In genomic region chr3:57555316-57555715, GRCh38 we compare ENCODE assay signal across 8 cellular contexts. TPM values are rescaled to one million over a fixed set of nuclear protein-coding genes. Genes with fewer than 3 reads are reported as not detected.
DNase-seq lines count a peak whose midpoint lies in the region; ATAC-seq lines count a peak whose summit lies in the region.

No MANE protein-coding gene starts in this region.

- H3K9me3 Mint-ChIP-seq in activated CD4-positive, alpha-beta T cell treated with anti-CD3 and anti-CD28 coated beads, Interleukin-2, amount 10 ng/mL, durations not matched to agents 24 days and 14 days = no peaks in the 10 kb centered on the region
- no peaks in the 10 kb centered on the region for H3K9me3 Mint-ChIP-seq in activated naive CD4-positive, alpha-beta T cell treated with anti-CD3 and anti-CD28 coated beads, Interleukin-2, amount 50 U/mL, for 72 hours
- H3K9me3 Mint-ChIP-seq in immature natural killer cell = no peaks in the 10 kb centered on the region

- H3K9ac ChIP-seq in stomach smooth muscle (ENCODE audit: low read length in 2 of 2) = peak overlapping the region; percentile 95 to 97

- peak overlapping the region; percentile 97 for H3K27ac Mint-ChIP-seq in activated CD4-positive, alpha-beta T cell treated with anti-CD3 and anti-CD28 coated beads, Interleukin-2, amount 10 ng/mL, durations not matched to agents 24 days and 14 days
- peak overlapping the region; percentile 99 to 100 for H3K27ac Mint-ChIP-seq in activated naive CD4-positive, alpha-beta T cell treated with anti-CD3 and anti-CD28 coated beads, Interleukin-2, amount 50 U/mL, for 72 hours
- peak overlapping the region; percentile 96 to 100 (median 98) for H3K27ac Mint-ChIP-seq in immature natural killer cell

- DNase-seq in activated CD4-positive, alpha-beta T cell treated with anti-CD3 and anti-CD28 coated beads, Interleukin-2, amount 10 ng/mL, durations not matched to agents 24 days and 14 days = no peak
- DNase-seq in activated CD4-positive, alpha-beta T cell treated with anti-CD3 and anti-CD28 coated beads, Interleukin-2, amount 50 U/mL, for 48 hours = no peak
- no peak for DNase-seq in activated naive CD4-positive, alpha-beta T cell treated with anti-CD3 and anti-CD28 coated beads, Interleukin-2, amount 50 U/mL, for 72 hours (ENCODE audit: low spot score in 2 of 2)
- DNase-seq in immature natural killer cell (peak in 1 of 3 donors; percentile 3), globus pallidus (ENCODE audit: low spot score) (no peak), NCI-H226 (no peak)

- ATAC-seq in activated naive CD4-positive, alpha-beta T cell treated with anti-CD3 and anti-CD28 coated beads, Interleukin-2, amount 50 U/mL, for 72 hours = no peak
- ATAC-seq in HG03025 (IDR thresholded peaks at IDR 0.05; ENCODE audit: low FRiP score, unreplicated experiment) = no peak

- H3K27me3 Mint-ChIP-seq in activated CD4-positive, alpha-beta T cell treated with anti-CD3 and anti-CD28 coated beads, Interleukin-2, amount 10 ng/mL, durations not matched to agents 24 days and 14 days = no peaks in the 10 kb centered on the region
- peaks cover 4 to 11% (median 10%) of the 10 kb centered on the region in 3 donors for H3K27me3 Mint-ChIP-seq in immature natural killer cell (ENCODE audit: low read depth in 3 of 3)

- peak overlapping the region; percentile 79 for H3K4me3 Mint-ChIP-seq in activated CD4-positive, alpha-beta T cell treated with anti-CD3 and anti-CD28 coated beads, Interleukin-2, amount 10 ng/mL, durations not matched to agents 24 days and 14 days
- peak overlapping the region; percentile 87 to 98 (median 91) for H3K4me3 Mint-ChIP-seq in immature natural killer cell

- peak overlapping the region; percentile 100 for H3K4me3 ChIP-seq in stomach smooth muscle (ENCODE audit: low read length in 2 of 2)

- H3K9me3 ChIP-seq in stomach smooth muscle (ENCODE audit: control insufficient read depth in 2 of 2, low read length in 2 of 2) = no peaks in the 10 kb centered on the region

- peaks cover 26% of the 10 kb centered on the region for H3K4me1 Mint-ChIP-seq in activated CD4-positive, alpha-beta T cell treated with anti-CD3 and anti-CD28 coated beads, Interleukin-2, amount 10 ng/mL, durations not matched to agents 24 days and 14 days
- peaks cover 40 to 53% of the 10 kb centered on the region in 2 donors for H3K4me1 Mint-ChIP-seq in immature natural killer cell

- H3K27me3 ChIP-seq in stomach smooth muscle (ENCODE audit: control insufficient read depth in 1 of 2, insufficient read depth in 2 of 2, low read length in 2 of 2) = no peaks in the 10 kb centered on the region

- intact Hi-C loops in activated CD4-positive, alpha-beta T cell treated with anti-CD3 and anti-CD28 coated beads, Interleukin-2, amount 10 ng/mL, durations not matched to agents 24 days and 14 days (cut with micrococcal nuclease) = loop anchor here (5.0 kb wide), 2 partner anchors 137 to 328 kb away; partner anchors contain the start of genes APPL1 and DENND6A

- peak overlapping the region; percentile 88 for H3K27ac ChIP-seq in stomach smooth muscle (ENCODE audit: low read length)

- H3K4me1 ChIP-seq in stomach smooth muscle (ENCODE audit: control insufficient read depth, insufficient read depth, low read length) = peaks cover 20% of the 10 kb centered on the region

- H3K36me3 Mint-ChIP-seq in activated CD4-positive, alpha-beta T cell treated with anti-CD3 and anti-CD28 coated beads, Interleukin-2, amount 10 ng/mL, durations not matched to agents 24 days and 14 days (ENCODE audit: low read depth) = peaks cover 27% of the 10 kb centered on the region
- peaks cover 27 to 47% of the 10 kb centered on the region in 2 donors for H3K36me3 Mint-ChIP-seq in activated naive CD4-positive, alpha-beta T cell treated with anti-CD3 and anti-CD28 coated beads, Interleukin-2, amount 50 U/mL, for 72 hours
- H3K36me3 Mint-ChIP-seq in immature natural killer cell = peaks cover 0 to 8% (median 3%) of the 10 kb centered on the region in 3 donors

- peaks cover 0 to 17% of the 10 kb centered on the region in 2 donors for H3K36me3 ChIP-seq in stomach smooth muscle (ENCODE audit: control insufficient read depth in 2 of 2, insufficient read depth in 2 of 2, low read length in 2 of 2)

RNA-seq across cellular contexts. Expression of gene PDE12, which starts 0.8 kb away (rescaled TPM):
- 34.4 TPM in 2 replicates for total RNA-seq in activated CD4-positive, alpha-beta T cell treated with anti-CD3 and anti-CD28 coated beads, Interleukin-2, amount 10 ng/mL, durations not matched to agents 24 days and 14 days
- total RNA-seq in activated naive CD4-positive, alpha-beta T cell treated with anti-CD3 and anti-CD28 coated beads, Interleukin-2, amount 50 U/mL, for 72 hours = 10 to 100 TPM; 19.0 to 28.7 TPM
- 10 to 100 TPM in 2 of 3 donors, 1 to 10 TPM in 1; 7.4 to 21.3 (median 15.3) TPM for polyA plus RNA-seq in immature natural killer cell

RNA-seq across cellular contexts. Expression of gene DNAH12, which starts 11.2 kb away (rescaled TPM):
- not detected in 2 replicates for total RNA-seq in activated CD4-positive, alpha-beta T cell treated with anti-CD3 and anti-CD28 coated beads, Interleukin-2, amount 10 ng/mL, durations not matched to agents 24 days and 14 days
- under 1 TPM; 0.04 to 0.05 TPM for total RNA-seq in activated naive CD4-positive, alpha-beta T cell treated with anti-CD3 and anti-CD28 coated beads, Interleukin-2, amount 50 U/mL, for 72 hours
- polyA plus RNA-seq in immature natural killer cell = not detected

RNA-seq across cellular contexts. Expression of gene ARF4, which starts 41.8 kb away (rescaled TPM):
- 84.4 and 91.4 TPM in 2 replicates for total RNA-seq in activated CD4-positive, alpha-beta T cell treated with anti-CD3 and anti-CD28 coated beads, Interleukin-2, amount 10 ng/mL, durations not matched to agents 24 days and 14 days
- total RNA-seq in activated naive CD4-positive, alpha-beta T cell treated with anti-CD3 and anti-CD28 coated beads, Interleukin-2, amount 50 U/mL, for 72 hours = 10 to 100 TPM; 51.7 to 75.5 TPM
- 100 to 1,000 TPM; 136 to 221 (median 158) TPM for polyA plus RNA-seq in immature natural killer cell
